Comparison of ENCODE assay signal across 29 cellular contexts in the genomic region with DNA sequence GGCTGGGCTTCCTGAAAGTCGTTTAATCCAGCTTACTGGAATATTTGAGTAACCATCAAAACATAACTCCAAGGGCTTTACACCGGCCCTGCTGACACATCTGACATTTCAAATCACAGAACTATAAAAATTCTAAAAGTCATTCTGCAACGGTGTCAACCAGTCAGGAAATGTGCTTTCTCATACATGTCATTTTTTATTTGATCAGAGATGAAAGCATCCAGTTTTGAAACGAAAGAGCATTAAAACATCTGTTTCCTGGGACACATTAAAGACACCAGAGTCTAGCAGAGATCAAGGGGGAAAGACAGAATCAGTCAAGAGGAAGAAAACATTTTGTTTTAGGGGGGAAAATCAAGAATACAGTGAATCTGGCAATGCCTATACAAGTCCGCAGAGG.
"Had no signal": no experiment of that assay in that cellular context is flagged by ENCODE, and none has a peak within 500 bp of the region (broad histone marks: within the 10 kb centered on the region; RNA-seq: fewer than 3 reads in every experiment).

No MANE protein-coding gene starts in this region.

- H3K9me3 ChIP-seq: MG63, SK-N-SH had no signal

- H3K36me3 ChIP-seq: MG63 had no signal

- H3K4me3 Mint-ChIP-seq: activated CD8-positive, alpha-beta T cell treated with anti-CD3 and anti-CD28 coated beads for 36 hours; activated naive CD4-positive, alpha-beta T cell treated with anti-CD3 and anti-CD28 coated beads, Interleukin-2, amount 10 ng/mL, durations not matched to agents 7 days and 5 days; activated naive CD8-positive, alpha-beta T cell treated with anti-CD3 and anti-CD28 coated beads for 36 hours had no signal

- H3K4me1 Mint-ChIP-seq: activated naive CD4-positive, alpha-beta T cell treated with anti-CD3 and anti-CD28 coated beads, Interleukin-2, amount 10 ng/mL, durations not matched to agents 7 days and 5 days; activated naive CD8-positive, alpha-beta T cell treated with anti-CD3 and anti-CD28 coated beads for 36 hours had no signal

- H3K27me3 ChIP-seq: MG63 had no signal

- H3K27ac ChIP-seq: VCaP had no signal

- H3K9me3 Mint-ChIP-seq: activated T-cell treated with anti-CD3 and anti-CD28 coated beads, Interleukin-2, amount 50 U/mL, for 72 hours; activated T-helper 2 cell treated with anti-CD3 and anti-CD28 coated beads, Interferon-gamma antibody, Interleukin-2, Interleukin-4, amounts not matched to agents 10 μg/mL and 5 μg/mL and 100 μg/mL, durations not matched to agents 14 hours and 24 hours and 36 hours had no signal

- H3K36me3 Mint-ChIP-seq: activated naive CD4-positive, alpha-beta T cell treated with anti-CD3 and anti-CD28 coated beads, Interleukin-2, amount 10 ng/mL, durations not matched to agents 7 days and 5 days; activated naive CD8-positive, alpha-beta T cell treated with anti-CD3 and anti-CD28 coated beads for 36 hours had no signal

- H3K4me3 ChIP-seq: MG63 had no signal

- H3K27ac Mint-ChIP-seq: activated CD8-positive, alpha-beta T cell treated with anti-CD3 and anti-CD28 coated beads for 36 hours; activated naive CD4-positive, alpha-beta T cell treated with anti-CD3 and anti-CD28 coated beads, Interleukin-2, amount 10 ng/mL, durations not matched to agents 7 days and 5 days; activated naive CD8-positive, alpha-beta T cell treated with anti-CD3 and anti-CD28 coated beads for 36 hours; activated T-cell treated with anti-CD3 and anti-CD28 coated beads, Interleukin-2, amount 50 U/mL, for 72 hours; activated T-helper 2 cell treated with anti-CD3 and anti-CD28 coated beads, Interferon-gamma antibody, Interleukin-2, Interleukin-4, amounts not matched to agents 10 μg/mL and 5 μg/mL and 100 μg/mL, durations not matched to agents 14 hours and 24 hours and 36 hours had no signal

- DNase-seq: activated CD4-positive, alpha-beta T cell treated with anti-CD3 and anti-CD28 coated beads for 4 hours; activated CD4-positive, CD25-positive, alpha-beta regulatory T cell; activated CD8-positive, alpha-beta memory T cell treated with anti-CD3 and anti-CD28 coated beads, Interleukin-2, amount 50 U/mL, for 4 hours; activated CD8-positive, alpha-beta T cell treated with anti-CD3 and anti-CD28 coated beads for 36 hours; activated gamma-delta T cell treated with Interleukin-2 at 50 U/mL for 16 hours; activated naive CD4-positive, alpha-beta T cell treated with anti-CD3 and anti-CD28 coated beads, Interleukin-2, amount 10 ng/mL, durations not matched to agents 7 days and 5 days; activated naive CD8-positive, alpha-beta T cell treated with anti-CD3 and anti-CD28 coated beads for 36 hours; activated T-cell treated with anti-CD3 and anti-CD28 coated beads, Interleukin-2, amount 50 U/mL, for 72 hours; Kasumi-1; MG63; NCI-H1092 treated with DMSO at 0.1 percent for 48 hours; NCI-H1417 treated with DMSO at 0.1 percent for 48 hours; NCI-H1694; NCI-H2029; NCI-H2107; NCI-H2171 treated with DMSO at 0.1 percent for 48 hours; NCI-H345; NCI-H510A; NCI-H526 treated with DMSO at 0.1 percent for 48 hours; NCI-H82; NK-92 treated with Interleukin-12 subunit alpha and Interleukin-12 subunit beta, amount 100 ng/mL, for 24 hours; OCI-M1; RPMI8226; SK-N-SH; T-helper 1 cell had no signal

- ATAC-seq: activated CD8-positive, alpha-beta T cell treated with anti-CD3 and anti-CD28 coated beads for 36 hours; activated T-cell treated with anti-CD3 and anti-CD28 coated beads, Interleukin-2, amount 50 U/mL, for 72 hours; Panc1; Right ventricle myocardium inferior had no signal

- H3K4me2 ChIP-seq: SK-N-SH had no signal

- H3K9ac ChIP-seq: SK-N-SH had no signal
